Comparison of ENCODE assay signal across 1 cellular context in genomic region chr10:34814228-34815173, GRCh38.
TF ChIP-seq lines count a peak whose summit lies in the region.

No MANE protein-coding gene starts in this region.

TF ChIP-seq in HepG2, 621 proteins besides CTCF, POLR2A, EP300 and RAD21 (continued from another document and continues in another):
- TF ChIP-seq RERE (CRISPR knock-in tag; IDR thresholded peaks at IDR 0.05; ENCODE audit: low read depth): no peak
- no peak for TF ChIP-seq ZNF232 (CRISPR knock-in tag; IDR thresholded peaks at IDR 0.05; ENCODE audit: borderline replicate concordance)
- TF ChIP-seq ZNF124 (CRISPR knock-in tag; IDR thresholded peaks at IDR 0.05): no peak
- no peak for TF ChIP-seq ISL2 (CRISPR knock-in tag; IDR thresholded peaks at IDR 0.05)
- no peak for TF ChIP-seq TOE1 (CRISPR knock-in tag; IDR thresholded peaks at IDR 0.05)
- TF ChIP-seq XRCC5 (optimal IDR thresholded peaks at IDR 0.05; ENCODE audit: low read length): no peak
- TF ChIP-seq POLR2AphosphoS5 (IDR thresholded peaks at IDR 0.05; ENCODE audit: low read depth, low read length): no peak
- TF ChIP-seq ZNF574 (CRISPR knock-in tag; IDR thresholded peaks at IDR 0.05): no peak; the same call in 1 of the 2 replicates
- TF ChIP-seq HNRNPH1 (optimal IDR thresholded peaks at IDR 0.05; ENCODE audit: low read depth, low read length): no peak
- peak; percentile 55; the same call in 1 of the 2 replicates for TF ChIP-seq GABPB1 (CRISPR knock-in tag; IDR thresholded peaks at IDR 0.05)
- 0 out of 2 replicates have a peak, but pooled peaks have one; percentile 20 for TF ChIP-seq GATAD1 (CRISPR knock-in tag; IDR thresholded peaks at IDR 0.05)
- TF ChIP-seq MEIS1 (CRISPR knock-in tag; IDR thresholded peaks at IDR 0.05; ENCODE audit: borderline replicate concordance): no peak
- no peak for TF ChIP-seq PLRG1 (conservative IDR thresholded peaks at IDR 0.05)
- TF ChIP-seq NR1H2 (CRISPR knock-in tag; IDR thresholded peaks at IDR 0.05; ENCODE audit: borderline replicate concordance, low read depth): no peak
- no peak for TF ChIP-seq ZNF441 (CRISPR knock-in tag; IDR thresholded peaks at IDR 0.05; ENCODE audit: borderline replicate concordance)
- no peak for TF ChIP-seq ZNF207 (IDR thresholded peaks at IDR 0.05; ENCODE audit: borderline replicate concordance)
- TF ChIP-seq ZNF333 (CRISPR knock-in tag; IDR thresholded peaks at IDR 0.05; ENCODE audit: borderline replicate concordance): 0 out of 2 replicates have a peak, but pooled peaks have one; percentile 54
- no peak for TF ChIP-seq HOXA7 (CRISPR knock-in tag; IDR thresholded peaks at IDR 0.05)
- TF ChIP-seq REST (IDR thresholded peaks at IDR 0.05; ENCODE audit: borderline replicate concordance in 1 of 2, low read depth in 1 of 2, low read length in 2 of 2): peak in 1 of 2 experiments; percentile 12; a peak in 1 of 4 replicates
- TF ChIP-seq ZNF136 (CRISPR knock-in tag; IDR thresholded peaks at IDR 0.05; ENCODE audit: low read depth): no peak
- no peak for TF ChIP-seq ZBTB33 (CRISPR knock-in tag; IDR thresholded peaks at IDR 0.05)
- TF ChIP-seq CAMTA2 (CRISPR knock-in tag; IDR thresholded peaks at IDR 0.05; ENCODE audit: borderline replicate concordance): no peak
- no peak for TF ChIP-seq FOXO1 (CRISPR knock-in tag; IDR thresholded peaks at IDR 0.05)
- no peak for TF ChIP-seq DNMT1 (CRISPR knock-in tag; IDR thresholded peaks at IDR 0.05)
- TF ChIP-seq BCLAF1 (IDR thresholded peaks at IDR 0.05): no peak
- no peak for TF ChIP-seq JARID2 (CRISPR knock-in tag; IDR thresholded peaks at IDR 0.05; ENCODE audit: insufficient replicate concordance)
- no peak for TF ChIP-seq GTF2F1 (IDR thresholded peaks at IDR 0.05; ENCODE audit: low read length)
- TF ChIP-seq KLF15 (CRISPR knock-in tag; IDR thresholded peaks at IDR 0.05; ENCODE audit: borderline replicate concordance): no peak
- TF ChIP-seq IKZF4 (CRISPR knock-in tag; IDR thresholded peaks at IDR 0.05; ENCODE audit: borderline replicate concordance, low read depth, not compliant biosample characterization): no peak
- no peak for TF ChIP-seq ZNF646 (CRISPR knock-in tag; IDR thresholded peaks at IDR 0.05)
- no peak for TF ChIP-seq SRSF1 (optimal IDR thresholded peaks at IDR 0.05; ENCODE audit: low read depth, low read length)
- no peak for TF ChIP-seq ZNF329 (CRISPR knock-in tag; IDR thresholded peaks at IDR 0.05; ENCODE audit: low read depth)
- TF ChIP-seq SMAD1 (CRISPR knock-in tag; IDR thresholded peaks at IDR 0.05; ENCODE audit: borderline replicate concordance, low read depth): no peak
- no peak for TF ChIP-seq JUN (CRISPR knock-in tag; IDR thresholded peaks at IDR 0.05)
- TF ChIP-seq HES4 (CRISPR knock-in tag; IDR thresholded peaks at IDR 0.05; ENCODE audit: borderline replicate concordance): no peak
